ENCODE assay signal across 15 cellular contexts in the genomic region with DNA sequence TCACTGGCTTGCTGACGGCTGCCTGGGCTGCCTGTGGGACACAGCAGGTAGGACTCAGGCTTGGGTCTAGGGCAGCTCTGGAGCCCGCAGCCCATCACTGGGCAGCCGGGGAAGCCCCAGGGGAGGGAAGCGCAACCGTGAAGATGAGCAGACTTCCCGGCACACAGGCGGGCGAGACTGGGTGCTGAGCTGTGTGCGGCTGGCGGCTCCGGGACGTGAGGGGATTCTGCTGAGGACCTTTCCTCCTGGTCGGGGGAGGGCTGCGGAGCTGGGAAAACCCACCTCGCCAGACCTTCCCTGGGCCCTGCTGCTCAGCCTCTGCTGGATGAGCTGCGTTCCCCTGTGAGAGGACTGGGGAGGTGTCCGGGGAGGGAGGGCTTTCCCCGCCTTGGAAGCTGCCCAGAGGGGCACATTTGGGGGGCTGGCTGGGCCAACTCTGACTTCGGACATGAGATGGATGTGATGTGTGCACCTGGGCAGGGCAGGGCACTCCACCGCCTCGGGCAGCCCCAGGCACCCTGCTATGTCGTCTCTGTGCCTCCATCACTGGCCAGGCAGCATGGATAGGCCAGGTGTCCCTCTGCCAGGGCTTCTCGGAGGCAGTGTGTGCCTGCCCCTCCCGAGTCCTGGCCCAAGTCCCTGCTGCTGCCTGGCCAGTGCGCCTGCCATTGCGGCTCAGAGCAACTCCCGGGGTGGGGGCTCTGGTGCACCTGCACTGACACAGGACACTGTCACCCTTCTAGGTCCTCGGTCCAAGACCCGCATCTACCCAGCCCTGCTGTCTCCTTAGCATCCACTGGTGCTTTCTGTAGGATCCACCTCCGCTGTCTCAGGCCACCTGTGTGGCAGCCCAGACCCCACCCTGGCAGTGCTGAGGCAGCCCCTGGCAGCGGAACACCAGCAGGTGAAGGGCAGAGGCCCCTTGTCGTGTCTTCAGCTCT.
A peak's percentile ranks its signal among the peaks of the same experiment; 100 is the strongest.
DNase-seq lines count a peak whose midpoint lies in the region; ATAC-seq, FAIRE-seq and TF ChIP-seq lines count a peak whose summit lies in the region.
"Had no signal": no experiment of that assay in that cellular context is flagged by ENCODE, and none has a peak within 500 bp of the region (broad histone marks: within the 10 kb centered on the region; RNA-seq: fewer than 3 reads in every experiment).

No MANE protein-coding gene starts in this region.

- no peak for TF ChIP-seq CTCF in Loucy (conservative IDR thresholded peaks at IDR 0.05; ENCODE audit: low read length)

- H3K36me3 ChIP-seq in Loucy (ENCODE audit: insufficient read depth, low read length) (no peaks in the 10 kb centered on the region), mesodermal cell (ENCODE audit: control insufficient read depth, insufficient read depth, low read length) (peaks cover 92% of the 10 kb centered on the region), stomach smooth muscle (ENCODE audit: control insufficient read depth in 2 of 2, insufficient read depth in 2 of 2, low read length in 2 of 2) (no peaks in the 10 kb centered on the region), MG63 (peaks cover 8% of the 10 kb centered on the region)
- H3K36me3 ChIP-seq in naive thymus-derived CD4-positive, alpha-beta T cell (ENCODE audit: control insufficient read depth in 2 of 3, insufficient read depth in 3 of 3, low read length in 3 of 3): no peaks in the 10 kb centered on the region

- no peaks in the 10 kb centered on the region for H3F3A ChIP-seq in Loucy (ENCODE audit: low read depth)

- no peaks in the 10 kb centered on the region for H3K9me3 ChIP-seq in Loucy (ENCODE audit: insufficient read depth, low read depth, low read length)
- H3K9me3 ChIP-seq in mesodermal cell (ENCODE audit: control insufficient read depth, low read length): no peaks in the 10 kb centered on the region
- H3K9me3 ChIP-seq in stomach smooth muscle (ENCODE audit: control insufficient read depth in 2 of 2, low read length in 2 of 2): no peaks in the 10 kb centered on the region
- peaks cover 0 to 16% (median 0%) of the 10 kb centered on the region in 3 experiments for H3K9me3 ChIP-seq in naive thymus-derived CD4-positive, alpha-beta T cell (ENCODE audit: control insufficient read depth in 2 of 3, low read length in 3 of 3)
- no peaks in the 10 kb centered on the region for H3K9me3 ChIP-seq in MG63

- CTCF ChIA-PET in naive thymus-derived CD4-positive, alpha-beta T cell (lab: Charles Lee): no interaction called here
- CTCF ChIA-PET in activated CD4-positive, alpha-beta T cell treated with anti-CD3 and anti-CD28 coated beads, Interleukin-2, amount 10 ng/mL, durations not matched to agents 7 days and 5 days (lab: Charles Lee): no interaction called here

- no peak for FAIRE-seq in urothelium cell line (lab: Jason Lieb, UNC)

- 95 to 96% methylated on average over 31 to 32 of the region's 32 CpGs for WGBS in mesodermal cell (ENCODE audit: insufficient coverage in 2 of 2), 2 experiments

- no peaks in the 10 kb centered on the region for H3K36me3 Mint-ChIP-seq in naive thymus-derived CD4-positive, alpha-beta T cell
- no peaks in the 10 kb centered on the region for H3K36me3 Mint-ChIP-seq in activated CD4-positive, alpha-beta T cell treated with anti-CD3 and anti-CD28 coated beads, Interleukin-2, amount 10 ng/mL, durations not matched to agents 7 days and 5 days (ENCODE audit: low read depth)

- H3K27ac Mint-ChIP-seq in naive thymus-derived CD4-positive, alpha-beta T cell: no peak overlapping the region
- H3K27ac Mint-ChIP-seq in activated CD4-positive, alpha-beta T cell treated with anti-CD3 and anti-CD28 coated beads, Interleukin-2, amount 10 ng/mL, durations not matched to agents 7 days and 5 days: no peak overlapping the region
- H3K27ac Mint-ChIP-seq: nephron progenitor cell had no signal

- peak overlapping the region; percentile 61 for H3K9ac ChIP-seq in Loucy (ENCODE audit: low read depth, low read length, poor library complexity, severe bottlenecking)
- H3K9ac ChIP-seq in stomach smooth muscle (ENCODE audit: low read length in 2 of 2): peak overlapping the region; percentile 68 to 71

- POLR2A ChIA-PET in naive thymus-derived CD4-positive, alpha-beta T cell (lab: Charles Lee): no interaction called here
- POLR2A ChIA-PET in activated CD4-positive, alpha-beta T cell treated with anti-CD3 and anti-CD28 coated beads, Interleukin-2, amount 10 ng/mL, durations not matched to agents 7 days and 5 days (lab: Charles Lee): no interaction called here

- H3K4me1 ChIP-seq in Loucy (ENCODE audit: insufficient read depth, low read length, poor library complexity, severe bottlenecking) (peaks cover 36% of the 10 kb centered on the region), mesodermal cell (ENCODE audit: control insufficient read depth, insufficient read depth, low read length, poor library complexity, severe bottlenecking) (peaks cover 33% of the 10 kb centered on the region), stomach smooth muscle (ENCODE audit: control insufficient read depth, insufficient read depth, low read length) (peaks cover 92% of the 10 kb centered on the region)
- no peaks in the 10 kb centered on the region for H3K4me1 ChIP-seq in naive thymus-derived CD4-positive, alpha-beta T cell (ENCODE audit: control insufficient read depth in 2 of 2, insufficient read depth in 2 of 2, low read length in 2 of 2)

- H3K27me3 ChIP-seq in Loucy (ENCODE audit: insufficient read depth, low read length, poor library complexity, severe bottlenecking) (no peaks in the 10 kb centered on the region), stomach smooth muscle (ENCODE audit: control insufficient read depth in 1 of 2, insufficient read depth in 2 of 2, low read length in 2 of 2) (no peaks in the 10 kb centered on the region), MG63 (no peaks in the 10 kb centered on the region)
- H3K27me3 ChIP-seq in naive thymus-derived CD4-positive, alpha-beta T cell (ENCODE audit: control insufficient read depth in 2 of 2, insufficient read depth in 2 of 2, low read length in 2 of 2): no peaks in the 10 kb centered on the region

- H4K20me1 ChIP-seq in Loucy (ENCODE audit: insufficient read depth, low read length, poor library complexity, severe bottlenecking): no peaks in the 10 kb centered on the region

- H2AFZ ChIP-seq in Loucy (ENCODE audit: low read length): no peak overlapping the region

- no peak for ATAC-seq in naive thymus-derived CD4-positive, alpha-beta T cell

- H3K9me3 Mint-ChIP-seq in naive thymus-derived CD4-positive, alpha-beta T cell: peaks cover 0 to 2% (median 0%) of the 10 kb centered on the region in 11 donors
- peaks cover 6% of the 10 kb centered on the region for H3K9me3 Mint-ChIP-seq in activated CD4-positive, alpha-beta T cell treated with anti-CD3 and anti-CD28 coated beads, Interleukin-2, amount 10 ng/mL, durations not matched to agents 7 days and 5 days
- H3K9me3 Mint-ChIP-seq: nephron progenitor cell had no signal

- peak; percentile 70 for DNase-seq in cerebellar cortex (ENCODE audit: low spot score)
- no peak for DNase-seq in naive thymus-derived CD4-positive, alpha-beta T cell
- DNase-seq in activated CD4-positive, alpha-beta T cell treated with anti-CD3 and anti-CD28 coated beads, Interleukin-2, amount 10 ng/mL, durations not matched to agents 7 days and 5 days: no peak
- no peak for DNase-seq in urothelium cell line (ENCODE audit: low spot score)
- DNase-seq in MG63: no peak
- DNase-seq: activated T-cell treated with anti-CD3 and anti-CD28 coated beads, Interleukin-2, amount 50 U/mL, for 48 hours; effector CD4-positive, alpha-beta T cell; GOT3; kidney glomerular epithelial cell; NCI-H2029 treated with DMSO at 0.1 percent for 48 hours; nephron progenitor cell; stimulated activated CD4-positive, alpha-beta T cell treated with anti-CD3 and anti-CD28 coated beads, Interleukin-12 subunit alpha, Interleukin-12 subunit beta, amount 100 ng/mL, for 4 hours had no signal

- H3K4me2 ChIP-seq in Loucy (ENCODE audit: low read depth, low read length, poor library complexity, severe bottlenecking): peak overlapping the region; percentile 49

- peak overlapping the region; percentile 71 for H3K27ac ChIP-seq in mesodermal cell (ENCODE audit: low read depth, low read length, severe bottlenecking)
- peak overlapping the region; percentile 99 for H3K27ac ChIP-seq in stomach smooth muscle (ENCODE audit: low read length)
- H3K27ac ChIP-seq in naive thymus-derived CD4-positive, alpha-beta T cell (ENCODE audit: low read depth, low read length): no peak overlapping the region

- H3K4me3 Mint-ChIP-seq in naive thymus-derived CD4-positive, alpha-beta T cell: no peak overlapping the region
- no peak overlapping the region for H3K4me3 Mint-ChIP-seq in activated CD4-positive, alpha-beta T cell treated with anti-CD3 and anti-CD28 coated beads, Interleukin-2, amount 10 ng/mL, durations not matched to agents 7 days and 5 days
- H3K4me3 Mint-ChIP-seq: nephron progenitor cell had no signal

- peaks cover 0 to 5% (median 0%) of the 10 kb centered on the region in 5 donors for H3K27me3 Mint-ChIP-seq in naive thymus-derived CD4-positive, alpha-beta T cell
- no peaks in the 10 kb centered on the region for H3K27me3 Mint-ChIP-seq in activated CD4-positive, alpha-beta T cell treated with anti-CD3 and anti-CD28 coated beads, Interleukin-2, amount 10 ng/mL, durations not matched to agents 7 days and 5 days

- intact Hi-C loops in naive thymus-derived CD4-positive, alpha-beta T cell (cut with micrococcal nuclease): no loop called here

- H3K4me1 Mint-ChIP-seq in naive thymus-derived CD4-positive, alpha-beta T cell: peaks cover 0 to 4% (median 1%) of the 10 kb centered on the region in 7 donors
- H3K4me1 Mint-ChIP-seq in activated CD4-positive, alpha-beta T cell treated with anti-CD3 and anti-CD28 coated beads, Interleukin-2, amount 10 ng/mL, durations not matched to agents 7 days and 5 days: no peaks in the 10 kb centered on the region

- H3K4me3 ChIP-seq in Loucy (ENCODE audit: low read length, poor library complexity, severe bottlenecking) (no peak overlapping the region), mesodermal cell (ENCODE audit: extremely low read depth, insufficient read depth, low read length, poor library complexity, severe bottlenecking) (no peak overlapping the region), stomach smooth muscle (ENCODE audit: low read length in 2 of 2) (peak overlapping the region; percentile 44 to 52), MG63 (no peak overlapping the region)
- no peak overlapping the region for H3K4me3 ChIP-seq in naive thymus-derived CD4-positive, alpha-beta T cell (ENCODE audit: low read length)

- H3K9me2 ChIP-seq in Loucy (replicated peaks; ENCODE audit: low read depth, low read length): no peaks in the 10 kb centered on the region

- no peaks in the 10 kb centered on the region for H3K79me2 ChIP-seq in Loucy (ENCODE audit: insufficient read depth, low read length)

Comparison
In these comparisons a context has a peak if more than half of its experiments do, and no peak if none do; other contexts are left out.
1. H3K4me3 ChIP-seq: peak in stomach smooth muscle (2 of 2); none in Loucy (single experiment), mesodermal cell (single experiment), naive thymus-derived CD4-positive, alpha-beta T cell (single experiment) and MG63 (single experiment).